In genomic region chr11:61833926-61834277, GRCh38 we compare ENCODE assay signal across 9 cellular contexts. TPM values are rescaled to one million over a fixed set of nuclear protein-coding genes. Genes with fewer than 3 reads are reported as not detected.
A peak's percentile ranks its signal among the peaks of the same experiment; 100 is the strongest.
DNase-seq lines count a peak whose midpoint lies in the region; ATAC-seq and TF ChIP-seq lines count a peak whose summit lies in the region.
"Had no signal": no experiment of that assay in that cellular context is flagged by ENCODE, and none has a peak within 500 bp of the region (broad histone marks: within the 10 kb centered on the region; RNA-seq: fewer than 3 reads in every experiment).

No MANE protein-coding gene starts in this region.

- TF ChIP-seq CTCF in Loucy (conservative IDR thresholded peaks at IDR 0.05; ENCODE audit: low read length) (no peak), coronary artery (IDR thresholded peaks at IDR 0.05) (no peak), neural crest cell (conservative IDR thresholded peaks at IDR 0.05) (no peak)

- peaks cover 73% of the 10 kb centered on the region for H3K4me1 Mint-ChIP-seq in neural crest cell

- H3K4me3 ChIP-seq in ACC112 (ENCODE audit: low read depth, low read length) (no peak overlapping the region), Loucy (ENCODE audit: low read length, poor library complexity, severe bottlenecking) (peak overlapping the region; percentile 84), coronary artery (no peak overlapping the region)
- H3K4me3 ChIP-seq: body of pancreas had no signal

- no peak for DNase-seq in coronary artery (ENCODE audit: low spot score)
- DNase-seq in neural crest cell (ENCODE audit: low read depth, low spot score) = no peak
- no peak for DNase-seq in HT-29 (ENCODE audit: low spot score)
- no peak for DNase-seq in NCI-H748 (lab: John Stamatoyannopoulos, UW; ENCODE audit: unreplicated experiment)

- peak overlapping the region; percentile 70; the same call in 1 of the 2 replicates for H3K27ac ChIP-seq in ACC112 (ENCODE audit: low read depth, low read length)
- H3K27ac ChIP-seq in coronary artery = peak overlapping the region; percentile 69 to 95

- peaks cover 48% of the 10 kb centered on the region for H4K20me1 ChIP-seq in Loucy (ENCODE audit: insufficient read depth, low read length, poor library complexity, severe bottlenecking)

- H3K79me2 ChIP-seq in ACC112 (ENCODE audit: control insufficient read depth, insufficient read depth, low read length, unreplicated experiment) (peaks cover 31% of the 10 kb centered on the region), Loucy (ENCODE audit: insufficient read depth, low read length) (peaks cover 91% of the 10 kb centered on the region)

- no peaks in the 10 kb centered on the region for H3K9me3 Mint-ChIP-seq in neural crest cell

- no peaks in the 10 kb centered on the region for H3K27me3 ChIP-seq in ACC112 (ENCODE audit: insufficient read depth, low read length)
- H3K27me3 ChIP-seq in Loucy (ENCODE audit: insufficient read depth, low read length, poor library complexity, severe bottlenecking) = peaks cover 6% of the 10 kb centered on the region
- H3K27me3 ChIP-seq: body of pancreas had no signal

- peak overlapping the region; percentile 96 for H3K9ac ChIP-seq in Loucy (ENCODE audit: low read depth, low read length, poor library complexity, severe bottlenecking)

- H3K4me2 ChIP-seq in Loucy (ENCODE audit: low read depth, low read length, poor library complexity, severe bottlenecking) = peak overlapping the region; percentile 95

- H3K27me3 Mint-ChIP-seq in neural crest cell (ENCODE audit: low read depth) = no peaks in the 10 kb centered on the region

- H3F3A ChIP-seq in Loucy (ENCODE audit: low read depth) = peaks cover 29% of the 10 kb centered on the region

- H3K9me2 ChIP-seq in Loucy (replicated peaks; ENCODE audit: low read depth, low read length) = no peaks in the 10 kb centered on the region

- H2AFZ ChIP-seq in ACC112 (ENCODE audit: low read length, unreplicated experiment) (no peak overlapping the region), Loucy (ENCODE audit: low read length) (no peak overlapping the region)

- no peaks in the 10 kb centered on the region for H3K9me3 ChIP-seq in Loucy (ENCODE audit: insufficient read depth, low read depth, low read length)
- H3K9me3 ChIP-seq: body of pancreas had no signal

- H3K27ac Mint-ChIP-seq in neural crest cell (ENCODE audit: unreplicated experiment) = peak overlapping the region; percentile 98

- H3K4me1 ChIP-seq in ACC112 (ENCODE audit: control insufficient read depth, insufficient read depth, low read length, unreplicated experiment) = peaks cover 41% of the 10 kb centered on the region
- peaks cover 72% of the 10 kb centered on the region for H3K4me1 ChIP-seq in Loucy (ENCODE audit: insufficient read depth, low read length, poor library complexity, severe bottlenecking)

- peak overlapping the region; percentile 89 for H3K4me3 Mint-ChIP-seq in neural crest cell

- H3K36me3 ChIP-seq in ACC112 (ENCODE audit: insufficient read depth, low read length) (0 out of 2 replicates have a peak, but pooled peaks cover 5% of the 10 kb centered on the region), Loucy (ENCODE audit: insufficient read depth, low read length) (peaks cover 17% of the 10 kb centered on the region; the same call in 1 of the 2 replicates)

- no peak for ATAC-seq in HG03039 (IDR thresholded peaks at IDR 0.05; ENCODE audit: unreplicated experiment)
- ATAC-seq in GM18519 (IDR thresholded peaks at IDR 0.05; ENCODE audit: low FRiP score, unreplicated experiment) = no peak
- ATAC-seq: body of pancreas had no signal

- H3K36me3 Mint-ChIP-seq in neural crest cell (ENCODE audit: low read depth) = peaks cover 19% of the 10 kb centered on the region

RNA-seq across cellular contexts. Expression of gene FADS2, which starts 5.8 kb away (rescaled TPM):
- total RNA-seq in neural crest cell = 939 and 976 TPM in 2 replicates
- total RNA-seq in HT-29 (2014; rRNA removed; shearing (Covaris generic)) = not detected in 2 replicates

RNA-seq across cellular contexts. Expression of gene FADS1, which starts 17.1 kb away (rescaled TPM):
- 245 and 248 TPM in 2 replicates for total RNA-seq in neural crest cell
- total RNA-seq in HT-29 (2014; rRNA removed; shearing (Covaris generic)) = 1.9 and 9.4 TPM in 2 replicates

RNA-seq across cellular contexts. Expression of gene FEN1, which starts 41.2 kb away (rescaled TPM):
- 99.6 TPM in 2 replicates for total RNA-seq in neural crest cell
- 137 and 147 TPM in 2 replicates for total RNA-seq in HT-29 (2014; rRNA removed; shearing (Covaris generic))

RNA-seq across cellular contexts. Expression of gene TMEM258, which starts 41.5 kb away (rescaled TPM):
- 162 and 174 TPM in 2 replicates for total RNA-seq in neural crest cell
- total RNA-seq in HT-29 (2014; rRNA removed; shearing (Covaris generic)) = 113 and 120 TPM in 2 replicates

RNA-seq across cellular contexts. Expression of gene FADS3, which starts 57.4 kb away (rescaled TPM):
- 13.6 and 17.0 TPM in 2 replicates for total RNA-seq in neural crest cell
- 42.2 and 44.0 TPM in 2 replicates for total RNA-seq in HT-29 (2014; rRNA removed; shearing (Covaris generic))

Comparison
In these comparisons a context has a peak if more than half of its experiments do, and no peak if none do; other contexts are left out.
1. RNA of gene FADS2, which starts 5.8 kb away (total RNA-seq): 939 to 976 TPM in neural crest cell; not detected in HT-29; every median in the first group is over 100 times any median in the second.
2. RNA of gene FADS1, which starts 17.1 kb away (total RNA-seq): 245 to 248 TPM in neural crest cell; 1.9 to 9.4 TPM in HT-29; every median in the first group is over 10 times any median in the second.